ENCODE assay signal across 8 cellular contexts in the genomic region with DNA sequence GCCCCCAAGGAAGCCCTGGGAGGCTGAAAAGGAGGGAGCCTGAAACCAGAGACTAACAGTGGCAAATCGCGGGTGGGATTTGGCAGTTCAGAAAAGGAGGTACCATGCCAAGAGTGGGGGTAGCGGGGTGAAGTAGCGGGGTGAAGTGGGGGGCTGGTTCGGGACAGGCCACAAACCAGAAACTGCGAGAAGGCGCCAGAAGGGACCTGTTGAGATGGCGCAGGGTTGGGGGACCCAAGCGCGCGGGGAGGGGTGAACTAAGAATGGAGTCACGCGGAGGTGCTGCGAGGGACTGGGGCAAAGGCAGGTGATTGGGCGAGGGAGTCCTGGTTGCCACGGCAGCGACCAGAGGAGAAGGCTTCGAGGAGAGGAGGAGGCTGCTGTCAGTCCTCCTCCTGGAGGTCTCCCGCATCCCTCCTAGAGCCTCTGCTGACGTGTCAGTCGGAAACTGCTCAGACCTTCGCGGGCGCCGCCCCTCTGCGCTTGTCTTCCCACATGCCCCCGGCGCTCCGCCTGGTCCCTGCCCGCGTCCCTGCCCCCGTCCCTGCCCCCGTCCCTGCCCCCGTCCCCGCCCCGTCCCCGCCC. TPM values are rescaled to one million over a fixed set of nuclear protein-coding genes. Genes with fewer than 3 reads are reported as not detected.
DNase-seq lines count a peak whose midpoint lies in the region; ATAC-seq and TF ChIP-seq lines count a peak whose summit lies in the region.

No MANE protein-coding gene starts in this region.

- H3K36me3 Mint-ChIP-seq in IgD-negative memory B cell = no peaks in the 10 kb centered on the region

- H3K9me3 Mint-ChIP-seq in IgD-negative memory B cell = no peaks in the 10 kb centered on the region

- DNase-seq in DMS 273 treated with DMSO at 0.1 percent for 48 hours (lab: John Stamatoyannopoulos, UW) = peak; percentile 93
- peak; percentile 90 for DNase-seq in OCI-LY7 (ENCODE audit: low spot score)
- peak; percentile 86 for DNase-seq in activated T-cell treated with anti-CD3 and anti-CD28 coated beads for 48 hours (ENCODE audit: low read depth)
- DNase-seq in epithelial cell of proximal tubule (ENCODE audit: low read depth) = peak; percentile 76
- DNase-seq in stimulated activated CD8-positive, alpha-beta memory T cell treated with anti-CD3 and anti-CD28 coated beads, Interleukin-4, amount 100 ng/mL, for 24 hours (ENCODE audit: low read depth) = peak; percentile 87

- peaks cover 10 to 27% (median 22%) of the 10 kb centered on the region in 3 donors for H3K4me1 Mint-ChIP-seq in IgD-negative memory B cell

- H3K4me2 ChIP-seq in OCI-LY7 (ENCODE audit: low read length) = peak overlapping the region; percentile 94

- H3K36me3 ChIP-seq in OCI-LY7 (ENCODE audit: insufficient read depth, low read length) = no peaks in the 10 kb centered on the region
- peaks cover 0 to 3% of the 10 kb centered on the region in 2 donors for H3K36me3 ChIP-seq in mucosa of rectum (ENCODE audit: control insufficient read depth in 2 of 2, insufficient read depth in 2 of 2, low read length in 2 of 2)

- H3K9me2 ChIP-seq in OCI-LY7 (ENCODE audit: insufficient read depth, low read length) = no peaks in the 10 kb centered on the region

- H3K27me3 Mint-ChIP-seq in IgD-negative memory B cell = peaks cover 2% of the 10 kb centered on the region

- H3K27ac ChIP-seq in OCI-LY7 (ENCODE audit: low read depth, low read length, poor library complexity, severe bottlenecking) (no peak overlapping the region), mucosa of rectum (ENCODE audit: low read depth in 2 of 2, low read length in 2 of 2) (peak overlapping the region; percentile 69 to 78)

- H3K4me3 ChIP-seq in OCI-LY7 (ENCODE audit: low read depth, low read length, poor library complexity, severe bottlenecking) = peak overlapping the region; percentile 73
- peak overlapping the region; percentile 63 for H3K4me3 ChIP-seq in epithelial cell of proximal tubule (ENCODE audit: low read depth, low read length)
- peak overlapping the region; percentile 72 to 84 for H3K4me3 ChIP-seq in mucosa of rectum (ENCODE audit: low read length in 2 of 2)

- H3K79me2 ChIP-seq in OCI-LY7 (ENCODE audit: insufficient read depth, low read depth, low read length) = no peaks in the 10 kb centered on the region

- peak; percentile 70 for ATAC-seq in GM21619 (IDR thresholded peaks at IDR 0.05; ENCODE audit: unreplicated experiment)

- intact Hi-C loops in OCI-LY7 (cut with micrococcal nuclease; ENCODE audit: unreplicated experiment) = loop anchor here (2.0 kb wide), 1 partner anchor 27 kb away; no protein-coding TSS in a partner anchor

- H3K27ac Mint-ChIP-seq in IgD-negative memory B cell = peak overlapping the region; percentile 92 to 95 (median 94)

- TF ChIP-seq CTCF in OCI-LY7 (conservative IDR thresholded peaks at IDR 0.05; ENCODE audit: low read length) = no peak
- TF ChIP-seq CTCF in epithelial cell of proximal tubule (conservative IDR thresholded peaks at IDR 0.05; ENCODE audit: low read depth, low read length) = no peak

- H2AFZ ChIP-seq in OCI-LY7 (ENCODE audit: low read length) = peak overlapping the region; percentile 94

- H4K20me1 ChIP-seq in OCI-LY7 (ENCODE audit: insufficient read depth, low read length) = no peaks in the 10 kb centered on the region

- BruUV-seq in OCI-LY7 (replicated peaks; lab: Mats Ljungman, UMichigan) = TSS peak; percentile 73

- H3K4me1 ChIP-seq in OCI-LY7 (ENCODE audit: insufficient read depth, low read length, poor library complexity, severe bottlenecking) = peaks cover 13% of the 10 kb centered on the region
- H3K4me1 ChIP-seq in mucosa of rectum (ENCODE audit: control insufficient read depth in 2 of 2, insufficient read depth in 2 of 2, low read length in 2 of 2) = peaks cover 8 to 48% of the 10 kb centered on the region in 2 donors

- CTCF ChIA-PET in OCI-LY7 (lab: Charles Lee; ENCODE audit: unreplicated experiment) = no interaction called here

- H3K9me3 ChIP-seq in OCI-LY7 (ENCODE audit: low read length) (no peaks in the 10 kb centered on the region), mucosa of rectum (ENCODE audit: control insufficient read depth in 2 of 2, low read length in 2 of 2) (no peaks in the 10 kb centered on the region)

- no peaks in the 10 kb centered on the region for H3K27me3 ChIP-seq in mucosa of rectum (ENCODE audit: control insufficient read depth in 2 of 2, insufficient read depth in 2 of 2, low read length in 2 of 2)

- POLR2A ChIA-PET in OCI-LY7 (lab: Charles Lee) = interaction anchor here (0.6 to 1.1 kb wide), 5 partner anchors 24 to 95 kb away, joined by 3 to 6 read pairs (median 5); partner anchors contain the start of genes AIDA, BROX and TAF1A

- H3K9ac ChIP-seq in mucosa of rectum (ENCODE audit: low read depth in 1 of 2, low read length in 2 of 2) = peak overlapping the region; percentile 67 to 75

- H3K4me3 Mint-ChIP-seq in IgD-negative memory B cell = peak overlapping the region; percentile 88 to 97 (median 96)

RNA-seq across cellular contexts. Expression of gene MIA3, which starts 0.4 kb away (rescaled TPM):
- 61.3 TPM for polyA plus RNA-seq in IgD-negative memory B cell
- 23.5 and 30.7 TPM in 2 replicates for total RNA-seq in OCI-LY7 (2014; rRNA removed; shearing (Covaris generic))
- total RNA-seq in OCI-LY7 (2022) (56.5 and 57.1 TPM in 2 replicates), epithelial cell of proximal tubule (11.8 and 34.6 TPM in 2 replicates)

RNA-seq across cellular contexts. Expression of gene TAF1A, which starts 27.7 kb away (rescaled TPM):
- 13.9 TPM for polyA plus RNA-seq in IgD-negative memory B cell
- 10.9 and 13.3 TPM in 2 replicates for total RNA-seq in OCI-LY7 (2014; rRNA removed; shearing (Covaris generic))
- 18.3 and 19.2 TPM in 2 replicates for total RNA-seq in OCI-LY7 (2022)
- 10.5 and 10.6 TPM in 2 replicates for total RNA-seq in epithelial cell of proximal tubule
